Comparison of ENCODE assay signal across 1 cellular context in genomic region chr22:49960967-49961600, GRCh38.
A peak's percentile ranks its signal among the peaks of the same experiment; 100 is the strongest.
TF ChIP-seq lines count a peak whose summit lies in the region.

No MANE protein-coding gene starts in this region.

TF ChIP-seq in HepG2, 621 proteins besides CTCF, POLR2A, EP300 and RAD21 (continued from another document):
- 0 out of 4 replicates have a peak, but pooled peaks of 1 of the 2 experiments have one; percentile 26 for TF ChIP-seq HMGXB4 (CRISPR knock-in tag; IDR thresholded peaks at IDR 0.05; ENCODE audit: borderline replicate concordance in 1 of 2, low read depth in 1 of 2)
- TF ChIP-seq AKNA (CRISPR knock-in tag; IDR thresholded peaks at IDR 0.05; ENCODE audit: borderline replicate concordance), result no peak
- no peak for TF ChIP-seq MTF2 (CRISPR knock-in tag; IDR thresholded peaks at IDR 0.05; ENCODE audit: borderline replicate concordance)
- TF ChIP-seq KDM5B (CRISPR knock-in tag; IDR thresholded peaks at IDR 0.05; ENCODE audit: borderline replicate concordance), result no peak
- TF ChIP-seq CENPBD1 (CRISPR knock-in tag; IDR thresholded peaks at IDR 0.05; ENCODE audit: borderline replicate concordance, low read depth), result no peak
- TF ChIP-seq DMAP1 (CRISPR knock-in tag; IDR thresholded peaks at IDR 0.05), result peak; percentile 34; the same call in 1 of the 2 replicates
- TF ChIP-seq CHD2 (IDR thresholded peaks at IDR 0.05; ENCODE audit: low read depth, low read length), result no peak
- TF ChIP-seq HNF1B (CRISPR knock-in tag; IDR thresholded peaks at IDR 0.05), result no peak
- TF ChIP-seq HOXA3 (CRISPR knock-in tag; IDR thresholded peaks at IDR 0.05), result 0 out of 2 replicates have a peak, but pooled peaks have one; percentile 9
